In genomic region chr17:53227514-53227913, GRCh38 we compare ENCODE assay signal across 20 cellular contexts.
A peak's percentile ranks its signal among the peaks of the same experiment; 100 is the strongest.
DNase-seq lines count a peak whose midpoint lies in the region; ATAC-seq and TF ChIP-seq lines count a peak whose summit lies in the region.
"Had no signal": no experiment of that assay in that cellular context is flagged by ENCODE, and none has a peak within 500 bp of the region (broad histone marks: within the 10 kb centered on the region; RNA-seq: fewer than 3 reads in every experiment).

No MANE protein-coding gene starts in this region.

- intact Hi-C loops in breast epithelium (cut with DNase I; ENCODE audit: low total_unique reads): no loop called here
- intact Hi-C loops in MCF 10A (cut with micrococcal nuclease): no loop called here

- H3K27me3 Mint-ChIP-seq in progenitor cell of endocrine pancreas (no peaks in the 10 kb centered on the region), MCF 10A (ENCODE audit: insufficient read depth, unreplicated experiment) (peaks cover 13% of the 10 kb centered on the region)
- H3K27me3 Mint-ChIP-seq: CD4-positive, CD25-positive, alpha-beta regulatory T cell had no signal

- POLR2A ChIA-PET in MCF 10A (lab: Yijun Ruan, JAX): no interaction called here

- H3K4me1 Mint-ChIP-seq in progenitor cell of endocrine pancreas (ENCODE audit: low read depth) (peaks cover 15% of the 10 kb centered on the region), MCF 10A (ENCODE audit: insufficient read depth, unreplicated experiment) (peaks cover 6% of the 10 kb centered on the region)
- H3K4me1 Mint-ChIP-seq: CD4-positive, CD25-positive, alpha-beta regulatory T cell; GM23338 had no signal

- H3K36me3 Mint-ChIP-seq in progenitor cell of endocrine pancreas (ENCODE audit: insufficient read depth) (peaks cover under 1% of the 10 kb centered on the region), MCF 10A (ENCODE audit: insufficient read depth, unreplicated experiment) (no peaks in the 10 kb centered on the region)
- H3K36me3 Mint-ChIP-seq: CD4-positive, CD25-positive, alpha-beta regulatory T cell had no signal

- TF ChIP-seq CTCF in progenitor cell of endocrine pancreas (IDR thresholded peaks at IDR 0.05; ENCODE audit: unreplicated experiment): no peak
- TF ChIP-seq CTCF in breast epithelium (IDR thresholded peaks at IDR 0.05): no peak
- TF ChIP-seq CTCF in MCF 10A (IDR thresholded peaks at IDR 0.05; ENCODE audit: unreplicated experiment): no peak

- H3K9ac ChIP-seq in endocrine pancreas (ENCODE audit: control insufficient read depth, insufficient read depth, low read length): no peak overlapping the region
- H3K9ac ChIP-seq: SK-N-SH had no signal

- DNase-seq in HT-29 (ENCODE audit: low spot score): peak; percentile 1
- DNase-seq in left lobe of liver (ENCODE audit: low spot score): no peak
- DNase-seq in progenitor cell of endocrine pancreas (ENCODE audit: low spot score, unreplicated experiment): no peak
- DNase-seq in NCI-H1417 (lab: John Stamatoyannopoulos, UW): no peak
- DNase-seq in breast epithelium (ENCODE audit: low spot score in 2 of 2): no peak
- DNase-seq in MCF 10A (ENCODE audit: unreplicated experiment): no peak
- DNase-seq: CD4-positive, CD25-positive, alpha-beta regulatory T cell; HCEC 1CT; Kasumi-1; MG63; NCI-H1048; NCI-H1436; NCI-H187 treated with DMSO at 0.1 percent for 48 hours; NCI-H2107; NCI-H69; PC-9; SIG-M5; SK-N-SH had no signal

- H3K9me3 Mint-ChIP-seq in progenitor cell of endocrine pancreas (ENCODE audit: low read depth) (peaks cover under 1% of the 10 kb centered on the region), MCF 10A (ENCODE audit: unreplicated experiment) (peaks cover 6% of the 10 kb centered on the region)
- H3K9me3 Mint-ChIP-seq: GM23338 had no signal

- H3K9me3 ChIP-seq in endocrine pancreas (ENCODE audit: control insufficient read depth, low read length): no peaks in the 10 kb centered on the region
- H3K9me3 ChIP-seq in breast epithelium: peaks cover 0 to 3% of the 10 kb centered on the region in 2 donors
- H3K9me3 ChIP-seq: MG63, SK-N-SH had no signal

- no peaks in the 10 kb centered on the region for H3K36me3 ChIP-seq in endocrine pancreas (ENCODE audit: control insufficient read depth, insufficient read depth, low read length)
- H3K36me3 ChIP-seq in breast epithelium: no peaks in the 10 kb centered on the region
- H3K36me3 ChIP-seq: MG63 had no signal

- CTCF ChIA-PET in MCF 10A (lab: Yijun Ruan, JAX): no interaction called here

- no peak overlapping the region for H3K4me3 Mint-ChIP-seq in progenitor cell of endocrine pancreas (ENCODE audit: low read depth)
- no peak overlapping the region for H3K4me3 Mint-ChIP-seq in MCF 10A (ENCODE audit: unreplicated experiment)
- H3K4me3 Mint-ChIP-seq: CD4-positive, CD25-positive, alpha-beta regulatory T cell; GM23338 had no signal

- no peaks in the 10 kb centered on the region for H3K27me3 ChIP-seq in endocrine pancreas (ENCODE audit: control insufficient read depth, insufficient read depth, low read length)
- no peaks in the 10 kb centered on the region for H3K27me3 ChIP-seq in breast epithelium
- H3K27me3 ChIP-seq: MG63 had no signal

- ATAC-seq in left lobe of liver: peak; percentile 81
- ATAC-seq: GM23338 had no signal

- H3K4me1 ChIP-seq in endocrine pancreas (ENCODE audit: control insufficient read depth, insufficient read depth, low read length): peaks cover 4% of the 10 kb centered on the region
- no peaks in the 10 kb centered on the region for H3K4me1 ChIP-seq in breast epithelium

- no peak overlapping the region for H3K27ac ChIP-seq in breast epithelium
- H3K27ac ChIP-seq: PC-9 had no signal

- no peak for TF ChIP-seq POLR2A in breast epithelium (IDR thresholded peaks at IDR 0.05)

- H3K4me3 ChIP-seq in endocrine pancreas (ENCODE audit: control insufficient read depth, insufficient read depth, low read length): peak overlapping the region; percentile 78
- H3K4me3 ChIP-seq in breast epithelium: no peak overlapping the region
- H3K4me3 ChIP-seq: GM23338, MG63, PC-9 had no signal

- H3K27ac Mint-ChIP-seq in progenitor cell of endocrine pancreas (no peak overlapping the region), MCF 10A (ENCODE audit: low read depth, unreplicated experiment) (no peak overlapping the region)
- H3K27ac Mint-ChIP-seq: CD4-positive, CD25-positive, alpha-beta regulatory T cell; GM23338 had no signal

- BruUV-seq in MCF 10A (replicated peaks; lab: Mats Ljungman, UMichigan): no TSS peak
